In genomic region chr21:19322360-19322759, GRCh38 we compare ENCODE assay signal across 1 cellular context.
TF ChIP-seq lines count a peak whose summit lies in the region.

No MANE protein-coding gene starts in this region.

TF ChIP-seq in SK-N-SH treated with all-trans-retinoic acid at 6 μM for 48 hours, 23 proteins besides CTCF, POLR2A, EP300 and RAD21 (continued from another document):
- no peak for TF ChIP-seq PATZ1 (CRISPR knock-in tag; IDR thresholded peaks at IDR 0.05; ENCODE audit: borderline replicate concordance)
- TF ChIP-seq ZNF565 (CRISPR knock-in tag; conservative IDR thresholded peaks at IDR 0.05; ENCODE audit: low read depth) = no peak
- TF ChIP-seq ZNF8 (CRISPR knock-in tag; IDR thresholded peaks at IDR 0.05) = no peak
- no peak for TF ChIP-seq CREB5 (CRISPR knock-in tag; IDR thresholded peaks at IDR 0.05; ENCODE audit: low read depth)
- TF ChIP-seq ZFP30 (CRISPR knock-in tag; IDR thresholded peaks at IDR 0.05) = no peak
- no peak for TF ChIP-seq ESRRG (CRISPR knock-in tag; IDR thresholded peaks at IDR 0.05)
- TF ChIP-seq ZFP3 (CRISPR knock-in tag; IDR thresholded peaks at IDR 0.05) = no peak
- no peak for TF ChIP-seq TCF4 (CRISPR knock-in tag; IDR thresholded peaks at IDR 0.05; ENCODE audit: borderline replicate concordance)
- TF ChIP-seq SNAI2 (CRISPR knock-in tag; IDR thresholded peaks at IDR 0.05) = no peak
